ENCODE assay signal across 16 cellular contexts in the genomic region with DNA sequence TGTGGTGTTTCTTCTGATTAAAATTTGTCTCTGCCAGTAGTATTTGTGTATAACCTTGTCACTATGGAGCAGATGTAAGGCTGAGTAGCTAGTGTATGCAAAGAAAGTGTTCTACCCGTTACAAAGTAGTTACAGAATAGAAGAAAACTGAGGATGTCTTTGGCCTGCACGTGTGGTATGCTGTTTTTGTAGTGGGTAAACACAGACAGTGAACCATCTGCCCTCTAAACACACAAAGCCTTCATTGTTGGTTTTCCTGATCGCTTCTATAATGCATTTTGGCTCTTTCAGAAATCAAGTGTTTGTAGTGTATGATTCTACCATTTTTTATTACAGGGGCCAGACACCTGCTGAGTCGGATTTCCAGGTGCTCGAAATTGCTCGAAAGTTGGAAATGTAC.
DNase-seq lines count a peak whose midpoint lies in the region; ATAC-seq lines count a peak whose summit lies in the region.
"Had no signal": no experiment of that assay in that cellular context is flagged by ENCODE, and none has a peak within 500 bp of the region (broad histone marks: within the 10 kb centered on the region; RNA-seq: fewer than 3 reads in every experiment).

No MANE protein-coding gene starts in this region.

- DNase-seq in DMS53 treated with DMSO at 0.1 percent for 48 hours (lab: John Stamatoyannopoulos, UW; ENCODE audit: unreplicated experiment) (peak; percentile 92), NCI-H1694 treated with DMSO at 0.1 percent for 48 hours (lab: John Stamatoyannopoulos, UW) (peak; percentile 15), NCI-H526 treated with DMSO at 0.1 percent for 48 hours (lab: John Stamatoyannopoulos, UW) (peak; percentile 85), midbrain (lab: John Stamatoyannopoulos, UW) (peak; percentile 5), KG1 (lab: John Stamatoyannopoulos, UW) (no peak), germinal center (ENCODE audit: low spot score) (no peak)
- DNase-seq: activated CD4-positive, alpha-beta T cell treated with anti-CD3 and anti-CD28 coated beads, Interleukin-2, amount 10 ng/mL, durations not matched to agents 7 days and 5 days; activated gamma-delta T cell treated with Interleukin-2 at 50 U/mL for 16 hours; CD8-positive, alpha-beta T cell; endodermal cell; MV-4-11; RPMI8226; stimulated activated CD4-positive, alpha-beta T cell treated with anti-CD3 and anti-CD28 coated beads, Interleukin-15, amount 100 ng/mL, for 24 hours; stimulated activated naive CD8-positive, alpha-beta T cell treated with anti-CD3 and anti-CD28 coated beads, Interleukin-15, Interleukin-2, amounts not matched to agents 100 U/mL and 50 U/mL, for 24 hours had no signal

- ATAC-seq in GM21515 (IDR thresholded peaks at IDR 0.05; ENCODE audit: unreplicated experiment) (no peak), GM21360 (IDR thresholded peaks at IDR 0.05; ENCODE audit: unreplicated experiment) (no peak)
- ATAC-seq: CD8-positive, alpha-beta T cell; stimulated activated naive CD8-positive, alpha-beta T cell treated with anti-CD3 and anti-CD28 coated beads, Interleukin-15, Interleukin-2, amounts not matched to agents 100 U/mL and 50 U/mL, for 24 hours had no signal

Comparison
In these comparisons a context has a peak if more than half of its experiments do, and no peak if none do; other contexts are left out.
1. DNase-seq: peak in DMS53 treated with DMSO at 0.1 percent for 48 hours (single experiment), NCI-H1694 treated with DMSO at 0.1 percent for 48 hours (single experiment), NCI-H526 treated with DMSO at 0.1 percent for 48 hours (single experiment) and midbrain (single experiment); none in KG1 (single experiment) and germinal center (single experiment).